13 cellular contexts compared by ENCODE assay signal in genomic region chr10:28644647-28645046, GRCh38. TPM values are rescaled to one million over a fixed set of nuclear protein-coding genes. Genes with fewer than 3 reads are reported as not detected.
DNase-seq lines count a peak whose midpoint lies in the region; ATAC-seq and TF ChIP-seq lines count a peak whose summit lies in the region.
"Had no signal": no experiment of that assay in that cellular context is flagged by ENCODE, and none has a peak within 500 bp of the region (broad histone marks: within the 10 kb centered on the region; RNA-seq: fewer than 3 reads in every experiment).

No MANE protein-coding gene starts in this region.

- peak; percentile 34 for ATAC-seq in activated CD8-positive, alpha-beta T cell treated with anti-CD3 and anti-CD28 coated beads for 36 hours
- no peak for ATAC-seq in activated CD8-positive, alpha-beta T cell treated with anti-CD3 and anti-CD28 coated beads, Interleukin-2, amount 10 ng/mL, durations not matched to agents 7 days and 5 days
- ATAC-seq in T-helper 17 cell (no peak), GM18505 (IDR thresholded peaks at IDR 0.05; ENCODE audit: unreplicated experiment) (no peak), HG03469 (IDR thresholded peaks at IDR 0.05; ENCODE audit: unreplicated experiment) (no peak)

- H3K27ac ChIP-seq in sigmoid colon, result no peak overlapping the region
- H3K27ac ChIP-seq: BLaER1 had no signal

- H3K36me3 ChIP-seq in sigmoid colon, result no peaks in the 10 kb centered on the region
- H3K36me3 ChIP-seq: BLaER1, HAP-1 had no signal

- no peak for TF ChIP-seq EP300 in sigmoid colon (IDR thresholded peaks at IDR 0.05)

- no peak overlapping the region for H3K27ac Mint-ChIP-seq in activated CD8-positive, alpha-beta T cell treated with anti-CD3 and anti-CD28 coated beads for 36 hours
- H3K27ac Mint-ChIP-seq in activated CD8-positive, alpha-beta T cell treated with anti-CD3 and anti-CD28 coated beads, Interleukin-2, amount 10 ng/mL, durations not matched to agents 7 days and 5 days, result no peak overlapping the region
- H3K27ac Mint-ChIP-seq in T-helper 17 cell, result peak overlapping the region; percentile 21

- 63 to 70% methylated on average over 5 of the region's 5 CpGs for WGBS in sigmoid colon, 2 donors

- peak; percentile 9 for DNase-seq in activated CD8-positive, alpha-beta T cell treated with anti-CD3 and anti-CD28 coated beads for 36 hours
- no peak for DNase-seq in activated CD8-positive, alpha-beta T cell treated with anti-CD3 and anti-CD28 coated beads, Interleukin-2, amount 10 ng/mL, durations not matched to agents 7 days and 5 days
- no peak for DNase-seq in T-helper 17 cell
- peak; percentile 10 for DNase-seq in sigmoid colon
- no peak for DNase-seq in kidney tubule cell (ENCODE audit: low spot score)
- DNase-seq: 8988T, AML-193, DMS53 had no signal

- TF ChIP-seq POLR2A in sigmoid colon (IDR thresholded peaks at IDR 0.05) (no peak), GM18505 (IDR thresholded peaks at IDR 0.05; ENCODE audit: borderline replicate concordance, extremely low read depth, insufficient read depth, insufficient read length) (no peak)

- no peak overlapping the region for H3K4me3 ChIP-seq in sigmoid colon
- H3K4me3 ChIP-seq: BLaER1, HAP-1 had no signal

- intact Hi-C loops in activated CD8-positive, alpha-beta T cell treated with anti-CD3 and anti-CD28 coated beads for 36 hours (cut with micrococcal nuclease), result no loop called here
- intact Hi-C loops in sigmoid colon (cut with DNase I), result no loop called here

- POLR2A ChIA-PET in activated CD8-positive, alpha-beta T cell treated with anti-CD3 and anti-CD28 coated beads for 36 hours (lab: Charles Lee), result no interaction called here
- POLR2A ChIA-PET in activated CD8-positive, alpha-beta T cell treated with anti-CD3 and anti-CD28 coated beads, Interleukin-2, amount 10 ng/mL, durations not matched to agents 7 days and 5 days (lab: Charles Lee), result interaction anchor here (0.6 kb wide), 1 partner anchor 380 kb away, joined by 3 read pairs; no protein-coding TSS in a partner anchor

- H3K27me3 ChIP-seq in sigmoid colon, result no peaks in the 10 kb centered on the region
- H3K27me3 ChIP-seq: BLaER1 had no signal

- no peaks in the 10 kb centered on the region for H3K27me3 Mint-ChIP-seq in activated CD8-positive, alpha-beta T cell treated with anti-CD3 and anti-CD28 coated beads for 36 hours
- H3K27me3 Mint-ChIP-seq in activated CD8-positive, alpha-beta T cell treated with anti-CD3 and anti-CD28 coated beads, Interleukin-2, amount 10 ng/mL, durations not matched to agents 7 days and 5 days (ENCODE audit: low read depth), result peaks cover 8% of the 10 kb centered on the region
- peaks cover 25% of the 10 kb centered on the region for H3K27me3 Mint-ChIP-seq in T-helper 17 cell
- H3K27me3 Mint-ChIP-seq: IgD-negative memory B cell had no signal

- no peaks in the 10 kb centered on the region for H3K36me3 Mint-ChIP-seq in activated CD8-positive, alpha-beta T cell treated with anti-CD3 and anti-CD28 coated beads for 36 hours (ENCODE audit: low read depth)
- H3K36me3 Mint-ChIP-seq in activated CD8-positive, alpha-beta T cell treated with anti-CD3 and anti-CD28 coated beads, Interleukin-2, amount 10 ng/mL, durations not matched to agents 7 days and 5 days (ENCODE audit: low read depth), result no peaks in the 10 kb centered on the region
- no peaks in the 10 kb centered on the region for H3K36me3 Mint-ChIP-seq in T-helper 17 cell (ENCODE audit: low read depth)

- H3K9me3 ChIP-seq in T-helper 17 cell (ENCODE audit: control insufficient read depth, low read length, poor library complexity, severe bottlenecking) (no peaks in the 10 kb centered on the region), sigmoid colon (no peaks in the 10 kb centered on the region)

- H3K9me3 Mint-ChIP-seq in activated CD8-positive, alpha-beta T cell treated with anti-CD3 and anti-CD28 coated beads for 36 hours, result no peaks in the 10 kb centered on the region
- H3K9me3 Mint-ChIP-seq in activated CD8-positive, alpha-beta T cell treated with anti-CD3 and anti-CD28 coated beads, Interleukin-2, amount 10 ng/mL, durations not matched to agents 7 days and 5 days (ENCODE audit: insufficient read depth), result no peaks in the 10 kb centered on the region

- H3K4me3 Mint-ChIP-seq in activated CD8-positive, alpha-beta T cell treated with anti-CD3 and anti-CD28 coated beads for 36 hours, result no peak overlapping the region
- no peak overlapping the region for H3K4me3 Mint-ChIP-seq in activated CD8-positive, alpha-beta T cell treated with anti-CD3 and anti-CD28 coated beads, Interleukin-2, amount 10 ng/mL, durations not matched to agents 7 days and 5 days
- no peak overlapping the region for H3K4me3 Mint-ChIP-seq in T-helper 17 cell
- H3K4me3 Mint-ChIP-seq: IgD-negative memory B cell had no signal

- CTCF ChIA-PET in activated CD8-positive, alpha-beta T cell treated with anti-CD3 and anti-CD28 coated beads for 36 hours (lab: Charles Lee), result no interaction called here
- CTCF ChIA-PET in activated CD8-positive, alpha-beta T cell treated with anti-CD3 and anti-CD28 coated beads, Interleukin-2, amount 10 ng/mL, durations not matched to agents 7 days and 5 days (lab: Charles Lee), result interaction anchor here (1.3 kb wide), 1 partner anchor 16 kb away, joined by 4 read pairs; no protein-coding TSS in a partner anchor

- no peaks in the 10 kb centered on the region for H3K4me1 ChIP-seq in sigmoid colon
- H3K4me1 ChIP-seq: BLaER1, HAP-1 had no signal

- no peak for TF ChIP-seq CTCF in activated CD8-positive, alpha-beta T cell treated with anti-CD3 and anti-CD28 coated beads for 36 hours (IDR thresholded peaks at IDR 0.05)
- TF ChIP-seq CTCF in sigmoid colon (IDR thresholded peaks at IDR 0.05), result no peak

- no peaks in the 10 kb centered on the region for H3K4me1 Mint-ChIP-seq in activated CD8-positive, alpha-beta T cell treated with anti-CD3 and anti-CD28 coated beads for 36 hours (ENCODE audit: low read depth)
- no peaks in the 10 kb centered on the region for H3K4me1 Mint-ChIP-seq in activated CD8-positive, alpha-beta T cell treated with anti-CD3 and anti-CD28 coated beads, Interleukin-2, amount 10 ng/mL, durations not matched to agents 7 days and 5 days (ENCODE audit: low read depth)
- no peaks in the 10 kb centered on the region for H3K4me1 Mint-ChIP-seq in T-helper 17 cell

RNA-seq across cellular contexts. Expression of gene BAMBI, which starts 32.7 kb away (rescaled TPM):
- total RNA-seq in activated CD8-positive, alpha-beta T cell treated with anti-CD3 and anti-CD28 coated beads for 36 hours, result under 1 TPM; 0.18 to 0.27 TPM
- under 1 TPM in 1 of 2 experiments, not detected in 1; 0.18 TPM for total RNA-seq in activated CD8-positive, alpha-beta T cell treated with anti-CD3 and anti-CD28 coated beads, Interleukin-2, amount 10 ng/mL, durations not matched to agents 7 days and 5 days
- total RNA-seq in T-helper 17 cell (1 to 10 TPM in 1 of 2 donors, under 1 TPM in 1; 0.92 to 4.1 TPM), sigmoid colon (1 to 10 TPM; 3.6 to 5.3 (median 5.0) TPM)
- polyA plus RNA-seq in sigmoid colon, result 1 to 10 TPM in 2 of 3 donors, under 1 TPM in 1; 0.87 to 2.4 (median 1.2) TPM

Comparison
In these comparisons a context has a peak if more than half of its experiments do, and no peak if none do; other contexts are left out.
1. DNase-seq: peak in activated CD8-positive, alpha-beta T cell treated with anti-CD3 and anti-CD28 coated beads for 36 hours (single experiment) and sigmoid colon (single experiment); none in activated CD8-positive, alpha-beta T cell treated with anti-CD3 and anti-CD28 coated beads, Interleukin-2, amount 10 ng/mL, durations not matched to agents 7 days and 5 days (single experiment), T-helper 17 cell (0 of 3) and kidney tubule cell (single experiment).